1 cellular context compared by ENCODE assay signal in genomic region chr1:65316233-65316632, GRCh38.
TF ChIP-seq lines count a peak whose summit lies in the region.

No MANE protein-coding gene starts in this region.

TF ChIP-seq in K562, 482 proteins besides CTCF, POLR2A, EP300 and RAD21 (continued from another document and continues in another):
- TF ChIP-seq ZNF518B (CRISPR knock-in tag; IDR thresholded peaks at IDR 0.05) (no peak), CXXC5 (CRISPR knock-in tag; IDR thresholded peaks at IDR 0.05) (no peak), BRD9 (IDR thresholded peaks at IDR 0.05; ENCODE audit: low read depth, partially characterized antibody) (no peak), KAT7 (CRISPR knock-in tag; IDR thresholded peaks at IDR 0.05; ENCODE audit: borderline replicate concordance) (no peak), NR2F6 (CRISPR knock-in tag; IDR thresholded peaks at IDR 0.05) (no peak), ZNF197 (CRISPR knock-in tag; IDR thresholded peaks at IDR 0.05; ENCODE audit: low read depth) (no peak), LCOR (CRISPR knock-in tag; IDR thresholded peaks at IDR 0.05) (no peak), SIX5 (IDR thresholded peaks at IDR 0.05; ENCODE audit: borderline replicate concordance in 1 of 2, insufficient read depth in 1 of 2, low read depth in 1 of 2, low read length in 2 of 2) (no peak), ZNF280A (IDR thresholded peaks at IDR 0.05; ENCODE audit: low read depth, partially characterized antibody) (no peak), ZNF507 (tag; conservative IDR thresholded peaks at IDR 0.05) (no peak), NUFIP1 (IDR thresholded peaks at IDR 0.05; ENCODE audit: partially characterized antibody) (no peak), JUNB (CRISPR knock-in tag; conservative IDR thresholded peaks at IDR 0.05) (no peak), KHSRP (IDR thresholded peaks at IDR 0.05) (no peak), USF2 (CRISPR knock-in tag; IDR thresholded peaks at IDR 0.05) (no peak), THRAP3 (IDR thresholded peaks at IDR 0.05; ENCODE audit: borderline replicate concordance) (no peak), ZBTB8A (IDR thresholded peaks at IDR 0.05; ENCODE audit: partially characterized antibody) (no peak), PURB (CRISPR knock-in tag; IDR thresholded peaks at IDR 0.05; ENCODE audit: low read depth) (no peak), ARNT (IDR thresholded peaks at IDR 0.05) (no peak), USF1 (CRISPR knock-in tag; IDR thresholded peaks at IDR 0.05) (no peak), NFIX (CRISPR knock-in tag; IDR thresholded peaks at IDR 0.05; ENCODE audit: low read depth) (no peak), JUND (IDR thresholded peaks at IDR 0.05; ENCODE audit: borderline replicate concordance, low read depth, low read length) (no peak), JUND (tag; IDR thresholded peaks at IDR 0.05; ENCODE audit: borderline replicate concordance, low read depth, low read length) (peak; percentile 32; the same call in 1 of the 3 replicates), BCOR (IDR thresholded peaks at IDR 0.05) (no peak), KDM2B (CRISPR knock-in tag; IDR thresholded peaks at IDR 0.05) (no peak), FOXK2 (conservative IDR thresholded peaks at IDR 0.05 in 1 of 2, IDR thresholded peaks at IDR 0.05 in 1 of 2; ENCODE audit: low read depth in 2 of 2) (no peak), HLTF (IDR thresholded peaks at IDR 0.05) (no peak), OTX1 (CRISPR knock-in tag; IDR thresholded peaks at IDR 0.05) (no peak), MGA (IDR thresholded peaks at IDR 0.05) (no peak), PRMT5 (CRISPR knock-in tag; IDR thresholded peaks at IDR 0.05) (no peak), CBFA2T3 (IDR thresholded peaks at IDR 0.05) (no peak), CEBPB (tag; IDR thresholded peaks at IDR 0.05) (peak; percentile 63), ZKSCAN3 (CRISPR knock-in tag; IDR thresholded peaks at IDR 0.05) (no peak), ETS1 (conservative IDR thresholded peaks at IDR 0.05; ENCODE audit: control insufficient read depth, low read depth, low read length) (no peak), CC2D1A (IDR thresholded peaks at IDR 0.05) (no peak), TSC22D4 (tag; IDR thresholded peaks at IDR 0.05) (no peak), CGGBP1 (CRISPR knock-in tag; IDR thresholded peaks at IDR 0.05) (no peak), TFAP4 (CRISPR knock-in tag; IDR thresholded peaks at IDR 0.05; ENCODE audit: borderline replicate concordance) (no peak), NCOA2 (IDR thresholded peaks at IDR 0.05; ENCODE audit: partially characterized antibody in 2 of 2) (no peak), E4F1 (CRISPR knock-in tag; IDR thresholded peaks at IDR 0.05; ENCODE audit: borderline replicate concordance) (no peak), TCF3 (CRISPR knock-in tag; IDR thresholded peaks at IDR 0.05) (peak; percentile 21; the same call in 1 of the 2 replicates), ZNF12 (CRISPR knock-in tag; IDR thresholded peaks at IDR 0.05) (no peak)
